ENCODE assay signal across 26 cellular contexts in the genomic region with DNA sequence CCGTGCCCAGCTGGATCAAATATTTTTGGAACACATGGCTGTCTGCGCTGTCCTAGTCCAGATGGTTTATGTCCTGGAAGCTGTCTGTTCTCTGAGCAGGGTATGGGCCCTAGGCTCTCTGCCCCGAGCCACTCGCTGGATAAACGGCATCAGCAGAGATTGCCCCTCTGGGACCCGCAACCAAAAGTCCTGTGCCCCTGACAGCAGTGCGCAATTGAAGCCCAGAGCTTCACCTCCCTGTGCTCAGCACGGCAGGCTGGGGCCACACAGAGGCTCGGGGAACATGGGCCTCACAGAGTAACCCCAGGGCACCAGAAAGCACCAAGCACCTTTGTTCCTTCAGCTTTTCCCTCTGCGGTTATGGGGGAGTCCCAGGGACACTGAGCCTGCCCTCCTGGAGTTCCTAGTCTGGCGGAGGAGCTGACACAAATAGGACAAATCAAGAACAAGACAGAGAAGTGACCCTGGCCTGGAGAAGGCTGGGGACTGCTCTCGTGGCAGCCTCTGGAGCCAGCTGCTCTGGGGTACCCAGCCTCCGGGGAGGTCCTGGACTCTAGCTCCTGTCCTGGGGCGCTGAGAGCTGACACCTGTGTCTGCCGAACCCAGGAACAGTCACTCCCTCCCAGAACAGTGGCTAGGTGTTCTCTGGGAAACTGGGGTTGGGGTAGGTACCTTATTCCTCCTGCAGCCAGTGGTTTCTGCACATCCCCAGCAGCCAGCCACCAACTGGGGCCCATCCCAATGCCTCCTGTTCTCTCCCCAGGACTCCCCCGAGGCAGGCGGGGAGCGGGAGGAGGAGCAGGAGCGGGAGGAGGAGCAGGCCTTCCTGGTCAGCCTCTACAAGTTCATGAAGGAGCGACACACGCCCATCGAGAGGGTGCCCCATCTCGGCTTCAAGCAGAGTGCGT. TPM values are rescaled to one million over a fixed set of nuclear protein-coding genes. Genes with fewer than 3 reads are reported as not detected.
DNase-seq lines count a peak whose midpoint lies in the region; ATAC-seq and TF ChIP-seq lines count a peak whose summit lies in the region.
"Had no signal": no experiment of that assay in that cellular context is flagged by ENCODE, and none has a peak within 500 bp of the region (broad histone marks: within the 10 kb centered on the region; RNA-seq: fewer than 3 reads in every experiment).

No MANE protein-coding gene starts in this region.

- no peak for TF ChIP-seq EP300 in SK-N-SH (IDR thresholded peaks at IDR 0.05; ENCODE audit: borderline replicate concordance in 1 of 2, low read depth in 1 of 2, low read length in 1 of 2)

- H3K27ac Mint-ChIP-seq in CD4-positive, CD25-positive, alpha-beta regulatory T cell, result peak overlapping the region in 1 of 3 donors; percentile 20
- H3K27ac Mint-ChIP-seq: immature natural killer cell; T-helper 2 cell treated with Interferon-gamma antibody and Interleukin-4, amounts not matched to agents 5 μg/mL and 100 μg/mL, for 36 hours had no signal

- POLR2A ChIA-PET in SK-N-SH (lab: Yijun Ruan, JAX), result interaction anchor here (1.4 kb wide), 1 partner anchor 11 kb away, joined by 3 read pairs; no protein-coding TSS in a partner anchor

- H3K9me3 Mint-ChIP-seq in CD4-positive, CD25-positive, alpha-beta regulatory T cell, result no peaks in the 10 kb centered on the region
- H3K9me3 Mint-ChIP-seq: immature natural killer cell; T-helper 2 cell treated with Interferon-gamma antibody and Interleukin-4, amounts not matched to agents 5 μg/mL and 100 μg/mL, for 36 hours had no signal

- H3K36me3 Mint-ChIP-seq in CD4-positive, CD25-positive, alpha-beta regulatory T cell, result peaks cover 14% of the 10 kb centered on the region

- H3K27me3 ChIP-seq in SK-N-SH (ENCODE audit: insufficient read depth) (no peaks in the 10 kb centered on the region), ascending aorta (no peaks in the 10 kb centered on the region), psoas muscle (ENCODE audit: insufficient read depth in 3 of 3, low read length in 2 of 3) (no peaks in the 10 kb centered on the region)
- H3K27me3 ChIP-seq in CD4-positive, CD25-positive, alpha-beta regulatory T cell (ENCODE audit: control insufficient read depth, insufficient read depth, low read length), result no peaks in the 10 kb centered on the region
- H3K27me3 ChIP-seq: brain microvascular endothelial cell, heart right ventricle, left lung, ovary, stomach had no signal

- H3K36me3 ChIP-seq in SK-N-SH (replicated peaks in 1 of 2; ENCODE audit: control insufficient read depth in 1 of 2, insufficient read depth in 2 of 2, low read length in 1 of 2), result peaks cover 0 to 6% of the 10 kb centered on the region in 2 experiments
- peaks cover 64% of the 10 kb centered on the region for H3K36me3 ChIP-seq in CD4-positive, CD25-positive, alpha-beta regulatory T cell (ENCODE audit: control insufficient read depth, insufficient read depth, low read length)
- peaks cover 55 to 78% of the 10 kb centered on the region in 2 donors for H3K36me3 ChIP-seq in ascending aorta
- peaks cover 0 to 97% of the 10 kb centered on the region in 2 donors for H3K36me3 ChIP-seq in psoas muscle (ENCODE audit: insufficient read depth in 1 of 2, low read depth in 1 of 2)
- H3K36me3 ChIP-seq: ovary had no signal

- no peak overlapping the region for H3K4me3 Mint-ChIP-seq in CD4-positive, CD25-positive, alpha-beta regulatory T cell
- H3K4me3 Mint-ChIP-seq: T-helper 2 cell treated with Interferon-gamma antibody and Interleukin-4, amounts not matched to agents 5 μg/mL and 100 μg/mL, for 36 hours had no signal

- no peak for TF ChIP-seq RAD21 in SK-N-SH (IDR thresholded peaks at IDR 0.05; ENCODE audit: low read length)

- ATAC-seq in SK-N-SH treated with all-trans-retinoic acid at 6 μM for 48 hours (no peak), psoas muscle (no peak), HG02678 (IDR thresholded peaks at IDR 0.05; ENCODE audit: unreplicated experiment) (no peak)
- no peak for ATAC-seq in CD4-positive, CD25-positive, alpha-beta regulatory T cell (ENCODE audit: low read depth in 2 of 2)
- ATAC-seq: naive thymus-derived CD4-positive, alpha-beta T cell; right cardiac atrium had no signal

- H3K27ac ChIP-seq in SK-N-SH (ENCODE audit: low read depth in 2 of 2, low read length in 1 of 2), result no peak overlapping the region
- H3K27ac ChIP-seq in CD4-positive, CD25-positive, alpha-beta regulatory T cell (ENCODE audit: insufficient read depth, low read length, poor library complexity, severe bottlenecking), result peak overlapping the region; percentile 33
- H3K27ac ChIP-seq in ascending aorta, result peak overlapping the region; percentile 50 to 59
- peak overlapping the region; percentile 3 for H3K27ac ChIP-seq in psoas muscle
- H3K27ac ChIP-seq: brain microvascular endothelial cell, left lung, ovary, stomach had no signal

- H3K4me3 ChIP-seq in SK-N-SH (ENCODE audit: low read depth in 2 of 2, low read length in 1 of 2) (no peak overlapping the region), ascending aorta (no peak overlapping the region), psoas muscle (no peak overlapping the region)
- no peak overlapping the region for H3K4me3 ChIP-seq in CD4-positive, CD25-positive, alpha-beta regulatory T cell (ENCODE audit: low read depth, low read length)
- H3K4me3 ChIP-seq: heart right ventricle, left lung, ovary, stomach had no signal

- H3F3A ChIP-seq in SK-N-SH (replicated peaks; ENCODE audit: insufficient read depth), result peaks cover 6% of the 10 kb centered on the region

- CTCF ChIA-PET in SK-N-SH (lab: Yijun Ruan, JAX), result interaction anchor here (1.2 to 1.7 kb wide), 5 partner anchors 10 to 142 kb away, joined by 3 to 8 read pairs (median 4); no protein-coding TSS in a partner anchor

- H3K27me3 Mint-ChIP-seq in CD4-positive, CD25-positive, alpha-beta regulatory T cell, result no peaks in the 10 kb centered on the region
- H3K27me3 Mint-ChIP-seq: naive thymus-derived CD4-positive, alpha-beta T cell had no signal

- DNase-seq in SK-N-SH (peak; percentile 30), ascending aorta (ENCODE audit: low spot score in 2 of 2) (no peak), psoas muscle (no peak), NCI-H524 treated with DMSO at 0.1 percent for 48 hours (lab: John Stamatoyannopoulos, UW) (no peak)
- no peak for DNase-seq in CD4-positive, CD25-positive, alpha-beta regulatory T cell
- DNase-seq in stimulated activated naive CD4-positive, alpha-beta T cell treated with Interleukin-2 at 50 U/mL for 16 hours (lab: John Stamatoyannopoulos, UW), result no peak
- DNase-seq: activated CD4-positive, alpha-beta T cell treated with anti-CD3 and anti-CD28 coated beads for 48 hours; activated gamma-delta T cell treated with Interleukin-2 at 50 U/mL for 16 hours; DMS53; effector memory CD4-positive, alpha-beta T cell; GF-D8; heart right ventricle; immature natural killer cell; NCI-H1694; NCI-H510A treated with DMSO at 0.1 percent for 48 hours; right cardiac atrium; stimulated activated CD4-positive, alpha-beta T cell treated with anti-CD3 and anti-CD28 coated beads, Interleukin-15, amount 100 ng/mL, for 24 hours; stomach; trophoblast cell had no signal

- H3K9me2 ChIP-seq in SK-N-SH, result no peaks in the 10 kb centered on the region

- WGBS in SK-N-SH (ENCODE audit: low lambda C conversion rate), result 86% methylated on average over 17 of the region's 24 CpGs
- 73 to 87% (median 76%) methylated on average over 22 to 24 of the region's 24 CpGs for WGBS in psoas muscle, 3 donors

- peaks cover 17 to 50% (median 33%) of the 10 kb centered on the region in 4 donors for H3K4me1 Mint-ChIP-seq in CD4-positive, CD25-positive, alpha-beta regulatory T cell

- H2AFZ ChIP-seq in SK-N-SH (ENCODE audit: low read depth), result no peak overlapping the region

- H3K9me3 ChIP-seq in SK-N-SH, result no peaks in the 10 kb centered on the region
- no peaks in the 10 kb centered on the region for H3K9me3 ChIP-seq in CD4-positive, CD25-positive, alpha-beta regulatory T cell (ENCODE audit: control insufficient read depth in 2 of 2, low read length in 2 of 2)
- H3K9me3 ChIP-seq in ascending aorta, result no peaks in the 10 kb centered on the region
- no peaks in the 10 kb centered on the region for H3K9me3 ChIP-seq in psoas muscle
- H3K9me3 ChIP-seq: heart right ventricle, left lung, ovary, stomach had no signal

- H3K4me2 ChIP-seq in SK-N-SH, result no peak overlapping the region

- H4K20me1 ChIP-seq in SK-N-SH (ENCODE audit: insufficient read depth), result no peaks in the 10 kb centered on the region

- no peak for TF ChIP-seq CTCF in SK-N-SH (IDR thresholded peaks at IDR 0.05)
- TF ChIP-seq CTCF in ascending aorta (IDR thresholded peaks at IDR 0.05), result no peak
- TF ChIP-seq CTCF in psoas muscle (IDR thresholded peaks at IDR 0.05), result no peak

- no peak overlapping the region for H3K9ac ChIP-seq in SK-N-SH

- intact Hi-C loops in ascending aorta (cut with DNase I), result no loop called here
- intact Hi-C loops in psoas muscle (cut with DNase I), result no loop called here

- H3K4me1 ChIP-seq in SK-N-SH (ENCODE audit: control insufficient read depth in 1 of 2, insufficient read depth in 2 of 2, low read depth in 1 of 2, low read length in 1 of 2) (no peaks in the 10 kb centered on the region; a peak in 1 of 4 replicates), ascending aorta (peaks cover 16 to 32% of the 10 kb centered on the region in 2 donors), psoas muscle (peaks cover 31% of the 10 kb centered on the region)
- H3K4me1 ChIP-seq in CD4-positive, CD25-positive, alpha-beta regulatory T cell (ENCODE audit: control insufficient read depth, insufficient read depth, low read length, poor library complexity, severe bottlenecking), result peaks cover 39% of the 10 kb centered on the region

- peaks cover 2% of the 10 kb centered on the region; the same call in 1 of the 2 replicates for H3K79me2 ChIP-seq in SK-N-SH (ENCODE audit: insufficient read depth)

TF ChIP-seq in SK-N-SH, 30 proteins besides CTCF, POLR2A, EP300 and RAD21 (continues in another document):
- TF ChIP-seq EZH2phosphoT487 (IDR thresholded peaks at IDR 0.05; ENCODE audit: borderline replicate concordance, low read depth), result no peak

TF ChIP-seq in SK-N-SH treated with all-trans-retinoic acid at 6 μM for 48 hours, 23 proteins besides CTCF, POLR2A, EP300 and RAD21 (continues in another document):
- no peak for TF ChIP-seq ZNF70 (CRISPR knock-in tag; IDR thresholded peaks at IDR 0.05)

RNA-seq across cellular contexts. Expression of gene ARID5A, which starts 12.3 kb away (rescaled TPM):
- polyA plus RNA-seq in SK-N-SH (2012; rRNA removed) (3.3 TPM in 2 replicates), psoas muscle (10 to 100 TPM; 12.9 to 29.9 (median 18.2) TPM)
- polyA plus RNA-seq in SK-N-SH (2012; cell fraction: cytosol; rRNA removed), result 2.0 and 2.3 TPM in 2 replicates
- 8.1 and 8.2 TPM in 2 replicates for polyA plus RNA-seq in SK-N-SH (2012; cell fraction: nucleus; rRNA removed)
- 180 TPM for total RNA-seq in CD4-positive, CD25-positive, alpha-beta regulatory T cell
- 10 to 100 TPM; 63.5 to 85.6 (median 73.6) TPM for polyA plus RNA-seq in CD4-positive, CD25-positive, alpha-beta regulatory T cell
- total RNA-seq in ascending aorta (267 TPM), psoas muscle (10 to 100 TPM; 25.7 to 73.6 (median 37.8) TPM)

RNA-seq across cellular contexts. Expression of gene NEURL3, which starts 43.7 kb away (rescaled TPM):
- polyA plus RNA-seq in SK-N-SH (2012; rRNA removed), result 0.05 and 0.08 TPM in 2 replicates
- polyA plus RNA-seq in SK-N-SH (2012; cell fraction: cytosol; rRNA removed), result 0.01 TPM in 1 of 2 replicates, not detected in the other
- polyA plus RNA-seq in SK-N-SH (2012; cell fraction: nucleus; rRNA removed), result 0.04 TPM in 1 of 2 replicates, not detected in the other
- not detected for total RNA-seq in CD4-positive, CD25-positive, alpha-beta regulatory T cell
- under 1 TPM in 1 of 4 donors, not detected in 3; 0.18 TPM for polyA plus RNA-seq in CD4-positive, CD25-positive, alpha-beta regulatory T cell
- total RNA-seq in ascending aorta, result not detected
- total RNA-seq in psoas muscle, result under 1 TPM in 1 of 4 donors, not detected in 3; 0.59 TPM
- under 1 TPM in 2 of 3 donors, not detected in 1; 0.09 TPM for polyA plus RNA-seq in psoas muscle
- total RNA-seq: ovary had no signal
- polyA plus RNA-seq: immature natural killer cell; naive thymus-derived CD4-positive, alpha-beta T cell had no signal

Comparison
In these comparisons a context has a peak if more than half of its experiments do, and no peak if none do; other contexts are left out.
1. H3K27ac ChIP-seq: peak in CD4-positive, CD25-positive, alpha-beta regulatory T cell (single experiment), ascending aorta (2 of 2) and psoas muscle (single experiment); none in SK-N-SH (0 of 2).